Comparison of ENCODE assay signal across 23 cellular contexts in the genomic region with DNA sequence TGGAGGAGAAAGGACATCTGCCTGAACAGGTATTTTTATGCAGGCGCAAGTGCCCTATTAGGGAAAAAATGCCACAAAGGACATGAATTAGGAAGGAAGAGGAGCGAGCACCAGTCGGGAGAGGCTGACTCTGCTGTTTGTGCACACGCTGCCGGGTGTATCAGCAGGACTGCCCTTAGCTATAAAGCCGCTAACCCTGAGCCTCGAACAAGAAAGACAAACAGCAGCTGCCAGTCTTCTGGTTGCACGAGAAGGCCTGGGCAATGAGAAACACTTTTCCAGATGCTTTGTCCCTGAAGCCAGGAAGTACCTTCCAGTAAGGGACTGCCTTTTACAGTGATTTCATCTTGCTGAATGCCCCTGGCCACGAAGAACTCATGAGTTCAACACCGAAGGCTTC. TPM values are rescaled to one million over a fixed set of nuclear protein-coding genes. Genes with fewer than 3 reads are reported as not detected.
DNase-seq lines count a peak whose midpoint lies in the region; ATAC-seq, FAIRE-seq and TF ChIP-seq lines count a peak whose summit lies in the region.
"Had no signal": no experiment of that assay in that cellular context is flagged by ENCODE, and none has a peak within 500 bp of the region (broad histone marks: within the 10 kb centered on the region; RNA-seq: fewer than 3 reads in every experiment).

No MANE protein-coding gene starts in this region.

- H3K27ac ChIP-seq in sigmoid colon: no peak overlapping the region
- H3K27ac ChIP-seq: esophagus muscularis mucosa, SJSA1, tibial nerve had no signal

- no peak for TF ChIP-seq CTCF in sigmoid colon (IDR thresholded peaks at IDR 0.05)

- no peak overlapping the region for H3K4me3 Mint-ChIP-seq in T-helper 1 cell treated with Interleukin-12 subunit alpha and Interleukin-12 subunit beta and Interleukin-4 antibody, amounts not matched to agents 30 μg/mL and 1 μg/mL, for 36 hours
- no peak overlapping the region for H3K4me3 Mint-ChIP-seq in activated CD8-positive, alpha-beta T cell treated with anti-CD3 and anti-CD28 coated beads, Interleukin-2, amount 10 ng/mL, durations not matched to agents 7 days and 5 days
- H3K4me3 Mint-ChIP-seq in naive B cell: peak overlapping the region in 7 of 8 donors; percentile 8 to 77 (median 35)
- H3K4me3 Mint-ChIP-seq: GM23338 had no signal

- intact Hi-C loops in sigmoid colon (cut with DNase I): no loop called here

- no peak for TF ChIP-seq POLR2A in sigmoid colon (IDR thresholded peaks at IDR 0.05)

- H3K36me3 Mint-ChIP-seq in T-helper 1 cell treated with Interleukin-12 subunit alpha and Interleukin-12 subunit beta and Interleukin-4 antibody, amounts not matched to agents 30 μg/mL and 1 μg/mL, for 36 hours (ENCODE audit: low read depth): peaks cover 7% of the 10 kb centered on the region
- peaks cover 7% of the 10 kb centered on the region for H3K36me3 Mint-ChIP-seq in activated CD8-positive, alpha-beta T cell treated with anti-CD3 and anti-CD28 coated beads, Interleukin-2, amount 10 ng/mL, durations not matched to agents 7 days and 5 days (ENCODE audit: low read depth)
- peaks cover 5 to 24% of the 10 kb centered on the region in 2 donors for H3K36me3 Mint-ChIP-seq in naive B cell

- peaks cover 32% of the 10 kb centered on the region for H3K4me1 Mint-ChIP-seq in T-helper 1 cell treated with Interleukin-12 subunit alpha and Interleukin-12 subunit beta and Interleukin-4 antibody, amounts not matched to agents 30 μg/mL and 1 μg/mL, for 36 hours (ENCODE audit: low read depth)
- peaks cover 38% of the 10 kb centered on the region for H3K4me1 Mint-ChIP-seq in activated CD8-positive, alpha-beta T cell treated with anti-CD3 and anti-CD28 coated beads, Interleukin-2, amount 10 ng/mL, durations not matched to agents 7 days and 5 days (ENCODE audit: low read depth)
- H3K4me1 Mint-ChIP-seq in naive B cell: peaks cover 52 to 81% (median 76%) of the 10 kb centered on the region in 3 donors

- H3K27me3 Mint-ChIP-seq in T-helper 1 cell treated with Interleukin-12 subunit alpha and Interleukin-12 subunit beta and Interleukin-4 antibody, amounts not matched to agents 30 μg/mL and 1 μg/mL, for 36 hours (ENCODE audit: low read depth): no peaks in the 10 kb centered on the region
- no peaks in the 10 kb centered on the region for H3K27me3 Mint-ChIP-seq in activated CD8-positive, alpha-beta T cell treated with anti-CD3 and anti-CD28 coated beads, Interleukin-2, amount 10 ng/mL, durations not matched to agents 7 days and 5 days (ENCODE audit: low read depth)
- no peaks in the 10 kb centered on the region for H3K27me3 Mint-ChIP-seq in naive B cell

- H3K4me1 ChIP-seq in sigmoid colon: no peaks in the 10 kb centered on the region
- H3K4me1 ChIP-seq: tibial nerve had no signal

- no peak for FAIRE-seq in urothelium cell line (lab: Jason Lieb, UNC)

- no peak for ATAC-seq in activated CD8-positive, alpha-beta T cell treated with anti-CD3 and anti-CD28 coated beads, Interleukin-2, amount 10 ng/mL, durations not matched to agents 7 days and 5 days
- ATAC-seq in naive B cell (ENCODE audit: low read depth in 2 of 2): no peak
- ATAC-seq: GM23338, left lobe of liver, PC-3 had no signal

- no peak overlapping the region for H3K4me3 ChIP-seq in sigmoid colon
- H3K4me3 ChIP-seq: esophagus muscularis mucosa, GM23338, SJSA1, tibial nerve had no signal

- no peaks in the 10 kb centered on the region for H3K9me3 ChIP-seq in sigmoid colon
- H3K9me3 ChIP-seq: esophagus muscularis mucosa, neutrophil, SJSA1, tibial nerve had no signal

- peaks cover 0 to 23% (median 3%) of the 10 kb centered on the region in 4 donors for H3K36me3 ChIP-seq in sigmoid colon
- H3K36me3 ChIP-seq: neutrophil, SJSA1 had no signal

- no peaks in the 10 kb centered on the region for H3K27me3 ChIP-seq in sigmoid colon
- H3K27me3 ChIP-seq: esophagus muscularis mucosa, neutrophil, SJSA1, tibial nerve had no signal

- POLR2A ChIA-PET in activated CD8-positive, alpha-beta T cell treated with anti-CD3 and anti-CD28 coated beads, Interleukin-2, amount 10 ng/mL, durations not matched to agents 7 days and 5 days (lab: Charles Lee): interaction anchor here (0.7 kb wide), 1 partner anchor 183 kb away, joined by 3 read pairs; no protein-coding TSS in a partner anchor

- CTCF ChIA-PET in activated CD8-positive, alpha-beta T cell treated with anti-CD3 and anti-CD28 coated beads, Interleukin-2, amount 10 ng/mL, durations not matched to agents 7 days and 5 days (lab: Charles Lee): no interaction called here

- WGBS in sigmoid colon, 2 donors: 74 to 77% methylated on average over 10 of the region's 10 CpGs

- DNase-seq in T-helper 1 cell (no peak), HT-29 (ENCODE audit: low spot score) (peak; percentile 12), naive B cell (no peak), urothelium cell line (ENCODE audit: low spot score) (no peak), NK-92 (lab: John Stamatoyannopoulos, UW; ENCODE audit: unreplicated experiment) (no peak), sigmoid colon (no peak)
- no peak for DNase-seq in activated CD8-positive, alpha-beta T cell treated with anti-CD3 and anti-CD28 coated beads, Interleukin-2, amount 10 ng/mL, durations not matched to agents 7 days and 5 days
- DNase-seq: ACHN; activated T-cell treated with anti-CD3 and anti-CD28 coated beads, Interleukin-2, amount 50 U/mL, for 1 hour; effector CD4-positive, alpha-beta T cell; MM.1S; NCI-H187; NCI-H524 treated with DMSO at 0.1 percent for 48 hours; PC-3; stimulated activated naive CD4-positive, alpha-beta T cell treated with Interleukin-2 at 50 U/mL for 16 hours had no signal

- no peak for TF ChIP-seq EP300 in sigmoid colon (IDR thresholded peaks at IDR 0.05)

- no peaks in the 10 kb centered on the region for H3K9me3 Mint-ChIP-seq in T-helper 1 cell treated with Interleukin-12 subunit alpha and Interleukin-12 subunit beta and Interleukin-4 antibody, amounts not matched to agents 30 μg/mL and 1 μg/mL, for 36 hours
- H3K9me3 Mint-ChIP-seq in activated CD8-positive, alpha-beta T cell treated with anti-CD3 and anti-CD28 coated beads, Interleukin-2, amount 10 ng/mL, durations not matched to agents 7 days and 5 days (ENCODE audit: insufficient read depth): no peaks in the 10 kb centered on the region
- no peaks in the 10 kb centered on the region for H3K9me3 Mint-ChIP-seq in naive B cell
- H3K9me3 Mint-ChIP-seq: GM23338 had no signal

- peak overlapping the region; percentile 94 for H3K27ac Mint-ChIP-seq in T-helper 1 cell treated with Interleukin-12 subunit alpha and Interleukin-12 subunit beta and Interleukin-4 antibody, amounts not matched to agents 30 μg/mL and 1 μg/mL, for 36 hours
- H3K27ac Mint-ChIP-seq in activated CD8-positive, alpha-beta T cell treated with anti-CD3 and anti-CD28 coated beads, Interleukin-2, amount 10 ng/mL, durations not matched to agents 7 days and 5 days: peak overlapping the region; percentile 61
- peak overlapping the region in 4 of 6 donors; percentile 38 to 96 (median 89) for H3K27ac Mint-ChIP-seq in naive B cell

RNA-seq across cellular contexts. Expression of gene QSOX2, which starts 12.6 kb away (rescaled TPM):
- total RNA-seq in HT-29 (2014; rRNA removed; shearing (Covaris generic)): 31.7 and 34.5 TPM in 2 replicates
- total RNA-seq in activated CD8-positive, alpha-beta T cell treated with anti-CD3 and anti-CD28 coated beads, Interleukin-2, amount 10 ng/mL, durations not matched to agents 7 days and 5 days: 10 to 100 TPM; 11.4 to 12.6 TPM
- polyA plus RNA-seq in naive B cell (ENCODE audit: low read depth in 6 of 6): 1 to 10 TPM; 2.8 to 4.6 (median 3.7) TPM
- total RNA-seq in sigmoid colon: 1 to 10 TPM; 3.2 to 6.4 (median 4.8) TPM
- 10 to 100 TPM in 1 of 3 donors, under 1 TPM in 2; 0.60 to 10.1 (median 0.69) TPM for polyA plus RNA-seq in sigmoid colon

RNA-seq across cellular contexts. Expression of gene LHX3, which starts 28.0 kb away (rescaled TPM):
- total RNA-seq in HT-29 (2014; rRNA removed; shearing (Covaris generic)): not detected in 2 replicates
- total RNA-seq in activated CD8-positive, alpha-beta T cell treated with anti-CD3 and anti-CD28 coated beads, Interleukin-2, amount 10 ng/mL, durations not matched to agents 7 days and 5 days: under 1 TPM in 1 of 2 experiments, not detected in 1; 0.16 TPM
- not detected for polyA plus RNA-seq in naive B cell (ENCODE audit: low read depth in 6 of 6)
- total RNA-seq in sigmoid colon: not detected
- not detected for polyA plus RNA-seq in sigmoid colon
- total RNA-seq: esophagus muscularis mucosa, GM23338, left lobe of liver, mononuclear cell, PC-3, SJSA1, tibial nerve had no signal

Comparison
In these comparisons a context has a peak if more than half of its experiments do, and no peak if none do; other contexts are left out.
1. H3K4me3 Mint-ChIP-seq: peak in naive B cell (7 of 8); none in T-helper 1 cell treated with Interleukin-12 subunit alpha and Interleukin-12 subunit beta and Interleukin-4 antibody, amounts not matched to agents 30 μg/mL and 1 μg/mL, for 36 hours (single experiment) and activated CD8-positive, alpha-beta T cell treated with anti-CD3 and anti-CD28 coated beads, Interleukin-2, amount 10 ng/mL, durations not matched to agents 7 days and 5 days (single experiment).
2. Peak in every context shown above with its lines, with median percentiles within 50 percentile points of each other: H3K27ac Mint-ChIP-seq.